In the genomic region with DNA sequence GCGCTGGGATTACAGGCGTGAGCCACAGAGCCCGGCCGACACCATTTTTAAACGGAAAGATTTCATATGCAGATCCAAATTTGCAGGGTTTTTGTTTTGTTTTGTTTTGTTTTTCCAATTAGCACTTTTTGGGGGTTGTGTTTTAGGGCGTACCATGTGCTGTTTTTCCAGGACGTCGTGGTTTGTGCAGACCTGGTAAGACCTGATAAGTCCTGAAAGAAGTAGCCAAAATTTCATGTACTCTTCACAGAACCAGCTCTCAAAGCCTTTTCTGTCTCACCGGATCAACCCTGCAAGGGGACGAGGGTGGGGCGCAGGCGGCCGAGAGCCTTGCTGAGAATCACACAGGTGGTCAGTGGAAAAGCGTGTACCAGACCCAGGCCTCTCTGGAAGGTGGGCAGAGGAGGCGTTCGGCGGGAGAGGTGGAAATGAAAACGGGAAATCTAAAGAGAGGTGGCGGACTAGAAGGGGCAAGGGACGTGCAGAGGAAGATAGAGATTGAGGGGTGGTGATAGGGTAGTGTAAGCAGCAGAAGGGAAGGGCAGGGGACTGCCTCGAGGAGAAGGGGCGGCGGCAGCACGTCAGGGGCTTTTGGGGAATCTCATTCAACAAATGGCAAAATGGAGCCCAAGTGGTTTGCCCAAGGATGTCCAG, we compare ENCODE assay signal across 7 cellular contexts. TPM values are rescaled to one million over a fixed set of nuclear protein-coding genes. Genes with fewer than 3 reads are reported as not detected.
DNase-seq lines count a peak whose midpoint lies in the region; ATAC-seq and TF ChIP-seq lines count a peak whose summit lies in the region.

No MANE protein-coding gene starts in this region.

- POLR2A ChIA-PET in HCT116 (lab: Charles Lee): no interaction called here

- no TSS peak for BruUV-seq in HCT116 (replicated peaks; lab: Mats Ljungman, UMichigan)

- H3K36me3 ChIP-seq in HCT116 (ENCODE audit: control insufficient read depth in 1 of 2, insufficient read depth in 2 of 2, low read length in 2 of 2): no peaks in the 10 kb centered on the region; a peak in 1 of 4 replicates
- H3K36me3 ChIP-seq in mesodermal cell (ENCODE audit: control insufficient read depth, insufficient read depth, low read length): peaks cover 11% of the 10 kb centered on the region

- H3K27ac ChIP-seq in HCT116 (ENCODE audit: low read depth, low read length): peak overlapping the region; percentile 80
- peak overlapping the region; percentile 87 to 96 for H3K27ac ChIP-seq in coronary artery
- peak overlapping the region; percentile 94 for H3K27ac ChIP-seq in mesodermal cell (ENCODE audit: low read depth, low read length, severe bottlenecking)

- H3K4me2 ChIP-seq in HCT116 (ENCODE audit: low read length): peak overlapping the region; percentile 93

- peak overlapping the region; percentile 56 to 96 for H3K4me3 ChIP-seq in HCT116 (replicated peaks in 1 of 2; ENCODE audit: low read depth in 1 of 2, low read length in 2 of 2)
- peak overlapping the region; percentile 93 for H3K4me3 ChIP-seq in coronary artery
- H3K4me3 ChIP-seq in mesodermal cell (ENCODE audit: extremely low read depth, insufficient read depth, low read length, poor library complexity, severe bottlenecking): peak overlapping the region; percentile 99

- H3K9me3 ChIP-seq in HCT116 (ENCODE audit: control insufficient read depth in 1 of 2, insufficient read depth in 1 of 2, low read depth in 1 of 2, low read length in 2 of 2): no peaks in the 10 kb centered on the region
- H3K9me3 ChIP-seq in mesodermal cell (ENCODE audit: control insufficient read depth, low read length): no peaks in the 10 kb centered on the region

- DNase-seq in HCT116 (ENCODE audit: low read depth, low spot score) (no peak), SK-N-DZ (ENCODE audit: low spot score) (peak; percentile 23), coronary artery (ENCODE audit: low spot score) (peak; percentile 77), DMS53 (lab: John Stamatoyannopoulos, UW) (no peak), germinal center (ENCODE audit: low spot score) (no peak), OCI-M1 (lab: John Stamatoyannopoulos, UW) (no peak)

- H3K9ac ChIP-seq in HCT116 (ENCODE audit: low read length): peak overlapping the region; percentile 99

- no peak for TF ChIP-seq POLR2A in HCT116 (IDR thresholded peaks at IDR 0.05; ENCODE audit: borderline replicate concordance, extremely low read depth, insufficient read depth, insufficient read length)

- no peaks in the 10 kb centered on the region for H3K9me2 ChIP-seq in HCT116 (ENCODE audit: insufficient read depth)

- H4K20me1 ChIP-seq in HCT116 (ENCODE audit: insufficient read depth): no peaks in the 10 kb centered on the region

- no peak for TF ChIP-seq CTCF in HCT116 (IDR thresholded peaks at IDR 0.05 in 2 of 3, conservative IDR thresholded peaks at IDR 0.05 in 1 of 3; ENCODE audit: borderline replicate concordance in 1 of 3, insufficient read depth in 1 of 3, low read depth in 2 of 3, low read length in 2 of 3)
- TF ChIP-seq CTCF in coronary artery (IDR thresholded peaks at IDR 0.05): no peak

- H3K4me1 ChIP-seq in HCT116 (ENCODE audit: control insufficient read depth in 1 of 2, insufficient read depth in 2 of 2, low read length in 2 of 2): peaks cover 4 to 21% of the 10 kb centered on the region in 2 experiments; a peak in 3 of 4 replicates
- H3K4me1 ChIP-seq in mesodermal cell (ENCODE audit: control insufficient read depth, insufficient read depth, low read length, poor library complexity, severe bottlenecking): peaks cover 4% of the 10 kb centered on the region

- CTCF ChIA-PET in HCT116 (lab: Charles Lee): interaction anchor here (1.5 to 1.9 kb wide), 2 partner anchors 9 to 91 kb away, joined by 5 read pairs; no protein-coding TSS in a partner anchor

- no peak for ATAC-seq in HCT116

- RAD21 ChIA-PET in HCT116 (lab: Charles Lee; ENCODE audit: low non-redundant PET in 1 of 2, low total read pairs in 2 of 2, uncharacterized antibody in 2 of 2, unreplicated experiment in 2 of 2): no interaction called here

- H2AFZ ChIP-seq in HCT116 (ENCODE audit: low read depth, low read length, poor library complexity, severe bottlenecking): no peak overlapping the region

- no peaks in the 10 kb centered on the region for H3K27me3 ChIP-seq in HCT116 (ENCODE audit: insufficient read depth, low read length)

- WGBS in mesodermal cell (ENCODE audit: insufficient coverage in 2 of 2), 2 experiments: 26 to 28% methylated on average over 20 to 24 of the region's 24 CpGs

- H3K79me2 ChIP-seq in HCT116 (ENCODE audit: insufficient read depth, low read length): peaks cover 36% of the 10 kb centered on the region

- TF ChIP-seq RAD21 in HCT116 (IDR thresholded peaks at IDR 0.05; ENCODE audit: low read depth): no peak

- intact Hi-C loops in HCT116 (cut with micrococcal nuclease): loop anchor here (5.0 kb wide), 1 partner anchor 90 kb away; the partner anchor contains the start of gene RNF44

TF ChIP-seq in HCT116, 20 proteins besides CTCF, POLR2A, EP300 and RAD21:
- TF ChIP-seq POLR2AphosphoS5 (IDR thresholded peaks at IDR 0.05; ENCODE audit: low read depth, low read length) (no peak), ZFX (IDR thresholded peaks at IDR 0.05) (no peak), SRF (IDR thresholded peaks at IDR 0.05; ENCODE audit: low read depth) (no peak), ZBTB33 (IDR thresholded peaks at IDR 0.05; ENCODE audit: extremely low read depth, insufficient replicate concordance, low read length) (no peak), JUND (IDR thresholded peaks at IDR 0.05) (no peak), YY1 (IDR thresholded peaks at IDR 0.05; ENCODE audit: extremely low read depth, insufficient replicate concordance, low read depth, low read length) (no peak), ELF1 (IDR thresholded peaks at IDR 0.05; ENCODE audit: borderline replicate concordance, low read depth) (no peak), SP1 (IDR thresholded peaks at IDR 0.05; ENCODE audit: low read depth) (no peak), ZNF274 (IDR thresholded peaks at IDR 0.05; ENCODE audit: low read depth, low read length) (no peak), EGR1 (IDR thresholded peaks at IDR 0.05; ENCODE audit: low read depth) (no peak), CBX3 (IDR thresholded peaks at IDR 0.05; ENCODE audit: low read depth) (no peak), EZH2 (IDR thresholded peaks at IDR 0.05) (no peak), EZH2phosphoT487 (IDR thresholded peaks at IDR 0.05; ENCODE audit: borderline replicate concordance) (no peak)
- TF ChIP-seq, protein P1, sequence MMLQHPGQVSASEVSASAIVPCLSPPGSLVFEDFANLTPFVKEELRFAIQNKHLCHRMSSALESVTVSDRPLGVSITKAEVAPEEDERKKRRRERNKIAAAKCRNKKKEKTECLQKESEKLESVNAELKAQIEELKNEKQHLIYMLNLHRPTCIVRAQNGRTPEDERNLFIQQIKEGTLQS (IDR thresholded peaks at IDR 0.05): no peak

RNA-seq across cellular contexts. Expression of gene FAF2, which starts 1.2 kb away (rescaled TPM):
- 51.9 TPM for total RNA-seq in HCT116 (2021; ENCODE audit: unreplicated experiment)
- 26.8 and 31.6 TPM in 2 replicates for polyA plus RNA-seq in HCT116 (2012)
- polyA plus RNA-seq in SK-N-DZ (2014; cell fraction: cytosol; rRNA removed): 35.9 and 36.9 TPM in 2 replicates
- 28.6 and 36.8 TPM in 2 replicates for polyA plus RNA-seq in SK-N-DZ (2014; cell fraction: nucleus; rRNA removed)
- 39.4 TPM for polyA plus RNA-seq in mesodermal cell (2013, experiment 1 of 2)
- 37.1 TPM for polyA plus RNA-seq in mesodermal cell (2013, experiment 2 of 2)

RNA-seq across cellular contexts. Expression of gene CLTB, which starts 30.7 kb away (rescaled TPM):
- total RNA-seq in HCT116 (2021; ENCODE audit: unreplicated experiment): 58.6 TPM
- polyA plus RNA-seq in HCT116 (2012): 63.3 and 67.8 TPM in 2 replicates
- 59.2 and 73.2 TPM in 2 replicates for polyA plus RNA-seq in SK-N-DZ (2014; cell fraction: cytosol; rRNA removed)
- polyA plus RNA-seq in SK-N-DZ (2014; cell fraction: nucleus; rRNA removed): 54.4 and 67.0 TPM in 2 replicates
- polyA plus RNA-seq in mesodermal cell (2013, experiment 1 of 2): 53.1 TPM
- 44.4 TPM for polyA plus RNA-seq in mesodermal cell (2013, experiment 2 of 2)

RNA-seq across cellular contexts. Expression of gene HIGD2A, which starts 58.5 kb away (rescaled TPM):
- 130 TPM for total RNA-seq in HCT116 (2021; ENCODE audit: unreplicated experiment)
- polyA plus RNA-seq in HCT116 (2012): 142 and 187 TPM in 2 replicates
- polyA plus RNA-seq in SK-N-DZ (2014; cell fraction: cytosol; rRNA removed): 162 and 190 TPM in 2 replicates
- polyA plus RNA-seq in SK-N-DZ (2014; cell fraction: nucleus; rRNA removed): 64.4 and 111 TPM in 2 replicates
- 134 TPM for polyA plus RNA-seq in mesodermal cell (2013, experiment 1 of 2)
- polyA plus RNA-seq in mesodermal cell (2013, experiment 2 of 2): 111 TPM

RNA-seq across cellular contexts. Expression of gene NOP16, which starts 58.6 kb away (rescaled TPM):
- 67.1 TPM for total RNA-seq in HCT116 (2021; ENCODE audit: unreplicated experiment)
- 53.0 and 55.4 TPM in 2 replicates for polyA plus RNA-seq in HCT116 (2012)
- polyA plus RNA-seq in SK-N-DZ (2014; cell fraction: cytosol; rRNA removed): 39.6 and 43.4 TPM in 2 replicates
- 54.6 and 64.9 TPM in 2 replicates for polyA plus RNA-seq in SK-N-DZ (2014; cell fraction: nucleus; rRNA removed)
- polyA plus RNA-seq in mesodermal cell (2013, experiment 1 of 2): 16.4 TPM
- polyA plus RNA-seq in mesodermal cell (2013, experiment 2 of 2): 16.6 TPM

Comparison
In these comparisons a context has a peak if more than half of its experiments do, and no peak if none do; other contexts are left out.
1. DNase-seq: peak in SK-N-DZ (single experiment) and coronary artery (single experiment); none in HCT116 (single experiment), DMS53 (single experiment), germinal center (single experiment) and OCI-M1 (single experiment).
2. Peak in every context shown above with its lines, with median percentiles within 50 percentile points of each other: H3K27ac ChIP-seq and H3K4me3 ChIP-seq.